1 cellular context compared by ENCODE assay signal in genomic region chr14:22886500-22887259, GRCh38.
TF ChIP-seq lines count a peak whose summit lies in the region.

No MANE protein-coding gene starts in this region.

TF ChIP-seq in GM12878, 131 proteins besides CTCF, POLR2A, EP300 and RAD21 (continues in another document):
- TF ChIP-seq NFIC (IDR thresholded peaks at IDR 0.05; ENCODE audit: low read depth, low read length) (no peak), KAT2A (conservative IDR thresholded peaks at IDR 0.05; ENCODE audit: control insufficient read depth, low read depth, low read length) (no peak), JUNB (IDR thresholded peaks at IDR 0.05) (no peak), HDGF (IDR thresholded peaks at IDR 0.05) (peak; percentile 2), E2F8 (IDR thresholded peaks at IDR 0.05; ENCODE audit: low read depth, partially characterized antibody) (no peak), RAD51 (IDR thresholded peaks at IDR 0.05) (no peak), CEBPZ (IDR thresholded peaks at IDR 0.05; ENCODE audit: low read depth, low read length) (no peak), FOS (IDR thresholded peaks at IDR 0.05; ENCODE audit: borderline replicate concordance, extremely low read depth, insufficient read length) (no peak), SUZ12 (IDR thresholded peaks at IDR 0.05; ENCODE audit: unreplicated experiment) (no peak), HDAC2 (IDR thresholded peaks at IDR 0.05) (no peak), NFYA (IDR thresholded peaks at IDR 0.05; ENCODE audit: borderline replicate concordance, low read depth, low read length) (no peak), MYC (IDR thresholded peaks at IDR 0.05; ENCODE audit: insufficient read depth, insufficient read length, insufficient replicate concordance, low read length, severe bottlenecking) (peak; percentile 84), HSF1 (IDR thresholded peaks at IDR 0.05; ENCODE audit: low read depth, low read length) (no peak), CBFB (IDR thresholded peaks at IDR 0.05; ENCODE audit: low read depth) (no peak), SMAD1 (IDR thresholded peaks at IDR 0.05; ENCODE audit: low read depth, partially characterized antibody) (no peak), CBX5 (IDR thresholded peaks at IDR 0.05; ENCODE audit: low read depth) (no peak), ATF7 (IDR thresholded peaks at IDR 0.05; ENCODE audit: low read depth) (no peak), ZBTB4 (CRISPR knock-in tag; IDR thresholded peaks at IDR 0.05) (no peak), FOXK2 (IDR thresholded peaks at IDR 0.05) (no peak), RB1 (IDR thresholded peaks at IDR 0.05; ENCODE audit: borderline replicate concordance) (peak; percentile 37; the same call in 1 of the 2 replicates), ZBTB11 (CRISPR knock-in tag; IDR thresholded peaks at IDR 0.05) (no peak), SRF (IDR thresholded peaks at IDR 0.05; ENCODE audit: low read depth in 2 of 2, low read length in 2 of 2) (no peak), BMI1 (IDR thresholded peaks at IDR 0.05; ENCODE audit: borderline replicate concordance) (peak; percentile 97), CREB1 (IDR thresholded peaks at IDR 0.05; ENCODE audit: low read depth) (0 out of 2 replicates have a peak, but pooled peaks have one; percentile 13), CHD2 (IDR thresholded peaks at IDR 0.05; ENCODE audit: borderline replicate concordance, low read depth, low read length) (no peak), TCF3 (IDR thresholded peaks at IDR 0.05; ENCODE audit: borderline replicate concordance, insufficient read depth, low read depth, low read length) (no peak; the same call in 1 of the 2 replicates), LARP7 (IDR thresholded peaks at IDR 0.05) (peak; percentile 62; the same call in 1 of the 2 replicates), ZNF622 (IDR thresholded peaks at IDR 0.05) (no peak), NKRF (conservative IDR thresholded peaks at IDR 0.05) (peak; percentile 75), SREBF2 (IDR thresholded peaks at IDR 0.05; ENCODE audit: low read length) (no peak), TARDBP (IDR thresholded peaks at IDR 0.05; ENCODE audit: borderline replicate concordance) (no peak), RUNX3 (IDR thresholded peaks at IDR 0.05; ENCODE audit: low read length) (peak; percentile 71), HCFC1 (IDR thresholded peaks at IDR 0.05; ENCODE audit: low read length) (no peak; the same call in 1 of the 2 replicates), NR2F1 (conservative IDR thresholded peaks at IDR 0.05) (peak; percentile 98), USF2 (IDR thresholded peaks at IDR 0.05; ENCODE audit: borderline replicate concordance, low read depth, low read length) (no peak), EGR1 (IDR thresholded peaks at IDR 0.05; ENCODE audit: borderline replicate concordance in 1 of 2, low read depth in 2 of 2, low read length in 2 of 2) (peak in 1 of 2 experiments; percentile 79; a peak in 2 of 3 replicates), ZNF592 (IDR thresholded peaks at IDR 0.05) (no peak), NR2C1 (IDR thresholded peaks at IDR 0.05) (peak; percentile 48; the same call in 1 of the 2 replicates)
